In the genomic region with DNA sequence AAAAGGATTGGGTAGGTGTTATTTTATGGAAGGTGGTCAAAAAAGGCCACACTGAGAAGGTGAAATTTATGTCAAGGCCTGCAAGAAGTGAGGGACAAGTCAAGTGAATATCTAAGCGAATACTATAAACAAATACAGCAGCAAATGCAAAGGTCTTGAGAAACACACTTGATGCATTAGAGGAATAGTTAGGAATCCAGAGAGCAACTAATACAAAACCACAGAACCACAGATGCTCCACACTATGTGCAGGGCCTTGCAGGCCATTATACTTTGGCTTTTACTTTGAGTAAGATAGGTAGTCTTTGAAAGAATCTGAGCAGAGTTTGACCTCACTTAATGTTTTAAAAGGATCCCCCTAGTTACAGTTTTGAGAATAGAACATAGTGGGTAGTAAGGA, we compare ENCODE assay signal across 14 cellular contexts. TPM values are rescaled to one million over a fixed set of nuclear protein-coding genes. Genes with fewer than 3 reads are reported as not detected.
DNase-seq lines count a peak whose midpoint lies in the region; ATAC-seq and TF ChIP-seq lines count a peak whose summit lies in the region.
"Had no signal": no experiment of that assay in that cellular context is flagged by ENCODE, and none has a peak within 500 bp of the region (broad histone marks: within the 10 kb centered on the region; RNA-seq: fewer than 3 reads in every experiment).

No MANE protein-coding gene starts in this region.

- no peaks in the 10 kb centered on the region for H3K27me3 Mint-ChIP-seq in T-helper 2 cell treated with Interferon-gamma antibody and Interleukin-4, amounts not matched to agents 5 μg/mL and 100 μg/mL, for 36 hours (ENCODE audit: low read depth)
- no peaks in the 10 kb centered on the region for H3K27me3 Mint-ChIP-seq in neural crest cell (ENCODE audit: low read depth)

- peak overlapping the region; percentile 63 for H2BK5ac ChIP-seq in IMR-90 (ENCODE audit: low read depth, low read length, poor library complexity, severe bottlenecking)

- ATAC-seq in IMR-90 (ENCODE audit: low read depth) (no peak), HG02642 (IDR thresholded peaks at IDR 0.05; ENCODE audit: poor library complexity, unreplicated experiment) (no peak), HG02678 (IDR thresholded peaks at IDR 0.05; ENCODE audit: unreplicated experiment) (no peak)
- ATAC-seq: left lung had no signal

- H2AFZ ChIP-seq in IMR-90 (replicated peaks; ENCODE audit: low read length, poor library complexity), result no peak overlapping the region
- H2AFZ ChIP-seq: hepatocyte had no signal

- TF ChIP-seq RAD21 in IMR-90 (IDR thresholded peaks at IDR 0.05; ENCODE audit: low read length), result no peak

- H3K9me1 ChIP-seq in IMR-90 (ENCODE audit: insufficient read depth, low read length), result peaks cover 9% of the 10 kb centered on the region

- H4K8ac ChIP-seq in IMR-90 (ENCODE audit: low read depth in 2 of 2, low read length in 2 of 2), result peak overlapping the region in 1 of 2 experiments; percentile 29; a peak in 1 of 4 replicates

- peaks cover 73% of the 10 kb centered on the region for H3K36me3 Mint-ChIP-seq in T-helper 2 cell treated with Interferon-gamma antibody and Interleukin-4, amounts not matched to agents 5 μg/mL and 100 μg/mL, for 36 hours (ENCODE audit: low read depth)
- peaks cover 3% of the 10 kb centered on the region for H3K36me3 Mint-ChIP-seq in neural crest cell (ENCODE audit: low read depth)

- in situ Hi-C loops in IMR-90 (cut with MboI; ENCODE audit: low sequenced_read_pairs) (no loop called here), astrocyte of the spinal cord (cut with HindIII; ENCODE audit: low sequenced_read_pairs) (no loop called here)

- no peak overlapping the region for H3K9ac ChIP-seq in IMR-90 (ENCODE audit: low read depth, low read length)

- dilution Hi-C loops in IMR-90 (cut with HindIII; ENCODE audit: low sequenced_read_pairs, unreplicated experiment), result no loop called here

- intact Hi-C loops in IMR-90 (cut with micrococcal nuclease), result loop anchor here (5.0 to 10.0 kb wide), 2 partner anchors 206 to 734 kb away; no protein-coding TSS in a partner anchor

- peak overlapping the region; percentile 27 for H4K5ac ChIP-seq in IMR-90 (ENCODE audit: low read depth, low read length)

- H2BK120ac ChIP-seq in IMR-90 (ENCODE audit: low read depth, low read length), result peak overlapping the region; percentile 43

- no peak overlapping the region for H3K4me3 ChIP-seq in IMR-90 (ENCODE audit: insufficient read depth, low read depth, low read length)
- H3K4me3 ChIP-seq in astrocyte of the spinal cord (ENCODE audit: low read depth, low read length), result no peak overlapping the region
- H3K4me3 ChIP-seq: cardiac muscle cell, hepatocyte, left lung had no signal

- POLR2A ChIA-PET in IMR-90 (lab: Charles Lee; ENCODE audit: unreplicated experiment), result interaction anchor here (0.7 kb wide), 1 partner anchor 9 kb away, joined by 3 read pairs; no protein-coding TSS in a partner anchor

- TF ChIP-seq POLR2A in IMR-90 (IDR thresholded peaks at IDR 0.05; ENCODE audit: low read depth, low read length), result no peak

- no CpG with 5 or more reads among the region's 1 CpG for WGBS in IMR-90 (ENCODE audit: extremely low coverage in 2 of 2, insufficient read length in 1 of 2), 2 experiments

- peaks cover 6 to 72% of the 10 kb centered on the region in 2 experiments; a peak in 3 of 4 replicates for H3K79me1 ChIP-seq in IMR-90 (ENCODE audit: low read depth in 1 of 2, low read length in 2 of 2)

- peaks cover 60% of the 10 kb centered on the region for H3K4me1 Mint-ChIP-seq in T-helper 2 cell treated with Interferon-gamma antibody and Interleukin-4, amounts not matched to agents 5 μg/mL and 100 μg/mL, for 36 hours (ENCODE audit: low read depth)
- peaks cover 36% of the 10 kb centered on the region for H3K4me1 Mint-ChIP-seq in neural crest cell

- H3K4me1 ChIP-seq in IMR-90 (ENCODE audit: control insufficient read depth, insufficient read depth, low read length), result peaks cover 15% of the 10 kb centered on the region

- CTCF ChIA-PET in IMR-90 (lab: Yijun Ruan, JAX), result no interaction called here

- H2BK15ac ChIP-seq in IMR-90 (ENCODE audit: low read depth, low read length), result 0 out of 3 replicates have a peak overlapping the region, but pooled peaks have one; percentile 1

- peak overlapping the region; percentile 87; the same call in 1 of the 2 replicates for H3K27ac ChIP-seq in IMR-90 (ENCODE audit: insufficient read depth, low read length)
- H3K27ac ChIP-seq: cardiac muscle cell, hepatocyte, left lung had no signal

- DNase-seq in T-helper 2 cell treated with Interferon-gamma antibody and Interleukin-4, amounts not matched to agents 5 μg/mL and 100 μg/mL, for 36 hours (ENCODE audit: low spot score), result no peak
- DNase-seq in T-helper 2 cell, result no peak
- DNase-seq in IMR-90, result peak; percentile 70
- peak; percentile 25 for DNase-seq in astrocyte of the spinal cord (ENCODE audit: low read depth, low spot score)
- DNase-seq in neural crest cell (ENCODE audit: low read depth, low spot score), result no peak
- DNase-seq in amniotic stem cell (lab: John Stamatoyannopoulos, UW), result no peak
- DNase-seq: 8988T, left lung, NCI-H1930, NCI-H748 treated with DMSO at 0.1 percent for 48 hours had no signal

- H3K4me3 Mint-ChIP-seq in T-helper 2 cell treated with Interferon-gamma antibody and Interleukin-4, amounts not matched to agents 5 μg/mL and 100 μg/mL, for 36 hours, result peak overlapping the region; percentile 13
- peak overlapping the region; percentile 62 for H3K4me3 Mint-ChIP-seq in neural crest cell

- TF ChIP-seq CTCF in IMR-90 (conservative IDR thresholded peaks at IDR 0.05; ENCODE audit: low read depth, low read length) (no peak), astrocyte of the spinal cord (IDR thresholded peaks at IDR 0.05; ENCODE audit: low read depth, low read length) (no peak), neural crest cell (conservative IDR thresholded peaks at IDR 0.05) (no peak)

- peak overlapping the region; percentile 19; the same call in 1 of the 2 replicates for H2BK20ac ChIP-seq in IMR-90 (ENCODE audit: low read depth, low read length)

- H2AK9ac ChIP-seq in IMR-90 (replicated peaks; ENCODE audit: low read depth, low read length, poor library complexity), result no peak overlapping the region

- BruUV-seq in IMR-90 (replicated peaks; lab: Mats Ljungman, UMichigan), result no TSS peak

- peak overlapping the region; percentile 79; the same call in 1 of the 2 replicates for H3K18ac ChIP-seq in IMR-90 (ENCODE audit: low read depth, low read length)

- H3K56ac ChIP-seq in IMR-90 (ENCODE audit: extremely low read depth, insufficient read depth, low read length), result no peak overlapping the region

- H3K23ac ChIP-seq in IMR-90 (ENCODE audit: low read depth, low read length), result no peak overlapping the region

- no peak overlapping the region for H4K91ac ChIP-seq in IMR-90 (ENCODE audit: insufficient read depth, low read depth, low read length)

- H3K27me3 ChIP-seq in IMR-90 (ENCODE audit: control insufficient read depth, insufficient read depth, low read length), result no peaks in the 10 kb centered on the region
- H3K27me3 ChIP-seq: cardiac muscle cell, hepatocyte, left lung had no signal

- no peak overlapping the region; the same call in 1 of the 2 replicates for H3K14ac ChIP-seq in IMR-90 (replicated peaks; ENCODE audit: low read depth, low read length)

- peak overlapping the region; percentile 13; the same call in 1 of the 2 replicates for H3K4ac ChIP-seq in IMR-90 (ENCODE audit: low read depth, low read length)

- peaks cover 42% of the 10 kb centered on the region for H4K20me1 ChIP-seq in IMR-90 (ENCODE audit: insufficient read depth, low read length)

- H3K9me3 Mint-ChIP-seq in T-helper 2 cell treated with Interferon-gamma antibody and Interleukin-4, amounts not matched to agents 5 μg/mL and 100 μg/mL, for 36 hours, result no peaks in the 10 kb centered on the region
- H3K9me3 Mint-ChIP-seq in neural crest cell, result no peaks in the 10 kb centered on the region

- H3K27ac Mint-ChIP-seq in T-helper 2 cell treated with Interferon-gamma antibody and Interleukin-4, amounts not matched to agents 5 μg/mL and 100 μg/mL, for 36 hours, result no peak overlapping the region
- no peak overlapping the region for H3K27ac Mint-ChIP-seq in neural crest cell (ENCODE audit: unreplicated experiment)

- no peak overlapping the region for H2AK5ac ChIP-seq in IMR-90 (ENCODE audit: low read depth, low read length)

- peaks cover 21% of the 10 kb centered on the region for H3K36me3 ChIP-seq in IMR-90 (ENCODE audit: control insufficient read depth, insufficient read depth, low read length)

- H3K4me2 ChIP-seq in IMR-90 (ENCODE audit: low read depth, low read length), result peak overlapping the region; percentile 78
- H3K4me2 ChIP-seq: hepatocyte had no signal

- H3K9me3 ChIP-seq in IMR-90 (ENCODE audit: control insufficient read depth, insufficient read depth, low read length), result no peaks in the 10 kb centered on the region
- H3K9me3 ChIP-seq: left lung had no signal

TF ChIP-seq in IMR-90, 13 proteins besides CTCF, POLR2A, EP300 and RAD21:
- TF ChIP-seq MXI1 (IDR thresholded peaks at IDR 0.05; ENCODE audit: borderline replicate concordance, low read depth, low read length), result no peak
- TF ChIP-seq, protein P1, sequence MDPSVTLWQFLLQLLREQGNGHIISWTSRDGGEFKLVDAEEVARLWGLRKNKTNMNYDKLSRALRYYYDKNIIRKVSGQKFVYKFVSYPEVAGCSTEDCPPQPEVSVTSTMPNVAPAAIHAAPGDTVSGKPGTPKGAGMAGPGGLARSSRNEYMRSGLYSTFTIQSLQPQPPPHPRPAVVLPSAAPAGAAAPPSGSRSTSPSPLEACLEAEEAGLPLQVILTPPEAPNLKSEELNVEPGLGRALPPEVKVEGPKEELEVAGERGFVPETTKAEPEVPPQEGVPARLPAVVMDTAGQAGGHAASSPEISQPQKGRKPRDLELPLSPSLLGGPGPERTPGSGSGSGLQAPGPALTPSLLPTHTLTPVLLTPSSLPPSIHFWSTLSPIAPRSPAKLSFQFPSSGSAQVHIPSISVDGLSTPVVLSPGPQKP (IDR thresholded peaks at IDR 0.05; ENCODE audit: borderline replicate concordance, low read depth, low read length), result no peak
- TF ChIP-seq CEBPB (IDR thresholded peaks at IDR 0.05; ENCODE audit: low read depth, low read length), result peak; percentile 15; the same call in 1 of the 2 replicates

RNA-seq across cellular contexts. Expression of a gene that starts 4.6 kb away (rescaled TPM):
- total RNA-seq in IMR-90 (2012; rRNA removed), result 49.3 and 66.4 TPM in 2 replicates
- polyA plus RNA-seq in IMR-90 (2012; rRNA removed), result 19.5 and 22.1 TPM in 2 replicates
- polyA plus RNA-seq in IMR-90 (2012; cell fraction: cytosol; rRNA removed), result 17.2 and 22.4 TPM in 2 replicates
- polyA plus RNA-seq in IMR-90 (2012; cell fraction: nucleus; rRNA removed; ENCODE audit: low replicate concordance), result 11.5 and 12.6 TPM in 2 replicates
- 23.9 and 24.0 TPM in 2 replicates for total RNA-seq in neural crest cell

Comparison
In these comparisons a context has a peak if more than half of its experiments do, and no peak if none do; other contexts are left out.
1. DNase-seq: peak in IMR-90 (single experiment) and astrocyte of the spinal cord (single experiment); none in T-helper 2 cell treated with Interferon-gamma antibody and Interleukin-4, amounts not matched to agents 5 μg/mL and 100 μg/mL, for 36 hours (single experiment), T-helper 2 cell (0 of 5), neural crest cell (single experiment) and amniotic stem cell (single experiment).